In the genomic region with DNA sequence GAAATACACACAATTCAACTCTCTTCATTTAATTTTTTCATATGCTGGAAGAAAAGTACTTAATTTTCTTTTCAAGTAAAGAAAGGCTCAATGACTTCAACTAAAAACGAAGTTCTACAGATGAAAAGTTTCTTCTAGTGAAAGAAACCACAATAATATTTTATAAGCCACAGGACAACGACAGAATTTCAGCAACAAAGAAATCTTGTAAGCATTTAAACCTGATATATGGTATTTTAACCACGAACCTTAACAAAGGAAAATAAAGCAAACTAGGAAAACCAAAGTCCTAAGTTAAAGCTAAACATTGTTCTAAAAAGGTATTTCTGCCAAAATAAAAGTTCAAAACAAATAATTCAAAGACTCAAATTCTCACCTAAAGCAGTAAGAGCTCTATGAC, we compare ENCODE assay signal across 10 cellular contexts.
"Had no signal": no experiment of that assay in that cellular context is flagged by ENCODE, and none has a peak within 500 bp of the region (broad histone marks: within the 10 kb centered on the region; RNA-seq: fewer than 3 reads in every experiment).

No MANE protein-coding gene starts in this region.

- H3K27ac ChIP-seq: ovary had no signal

- H3K36me3 ChIP-seq: ovary, spleen had no signal

- H3K4me3 Mint-ChIP-seq: activated CD8-positive, alpha-beta T cell treated with anti-CD3 and anti-CD28 coated beads, Interleukin-2, amount 10 ng/mL, durations not matched to agents 7 days and 5 days; activated naive CD8-positive, alpha-beta T cell treated with anti-CD3 and anti-CD28 coated beads, Interleukin-2, amount 10 ng/mL, durations not matched to agents 7 days and 5 days; activated T-helper 1 cell treated with anti-CD3 and anti-CD28 coated beads, Interleukin-12 subunit alpha, Interleukin-12 subunit beta, Interleukin-2, Interleukin-4 antibody, amounts not matched to agents 30 ng/mL and 10 ng/mL and 1 ng/mL, durations not matched to agents 14 hours and 24 hours and 36 hours; stimulated activated naive CD8-positive, alpha-beta T cell treated with anti-CD3 and anti-CD28 coated beads, Interleukin-15, amount 100 ng/mL, for 72 hours; WTC11 had no signal

- DNase-seq: activated CD4-positive, alpha-beta T cell treated with anti-CD3 and anti-CD28 coated beads for 48 hours; activated CD8-positive, alpha-beta memory T cell treated with anti-CD3 and anti-CD28 coated beads, Interleukin-2, amount 50 U/mL, for 4 hours; activated CD8-positive, alpha-beta T cell treated with anti-CD3 and anti-CD28 coated beads, Interleukin-2, amount 10 ng/mL, durations not matched to agents 7 days and 5 days; activated naive CD8-positive, alpha-beta T cell treated with anti-CD3 and anti-CD28 coated beads, Interleukin-2, amount 10 ng/mL, durations not matched to agents 7 days and 5 days; kidney glomerular epithelial cell; ovary; spleen; stimulated activated naive CD8-positive, alpha-beta T cell treated with anti-CD3 and anti-CD28 coated beads, Interleukin-15, amount 100 ng/mL, for 72 hours had no signal

- H3K9me3 Mint-ChIP-seq: activated naive CD8-positive, alpha-beta T cell treated with anti-CD3 and anti-CD28 coated beads, Interleukin-2, amount 10 ng/mL, durations not matched to agents 7 days and 5 days; activated T-helper 1 cell treated with anti-CD3 and anti-CD28 coated beads, Interleukin-12 subunit alpha, Interleukin-12 subunit beta, Interleukin-2, Interleukin-4 antibody, amounts not matched to agents 30 ng/mL and 10 ng/mL and 1 ng/mL, durations not matched to agents 14 hours and 24 hours and 36 hours; stimulated activated naive CD8-positive, alpha-beta T cell treated with anti-CD3 and anti-CD28 coated beads, Interleukin-15, amount 100 ng/mL, for 72 hours; WTC11 had no signal

- H3K4me1 Mint-ChIP-seq: activated naive CD8-positive, alpha-beta T cell treated with anti-CD3 and anti-CD28 coated beads, Interleukin-2, amount 10 ng/mL, durations not matched to agents 7 days and 5 days; stimulated activated naive CD8-positive, alpha-beta T cell treated with anti-CD3 and anti-CD28 coated beads, Interleukin-15, amount 100 ng/mL, for 72 hours had no signal

- H3K27ac Mint-ChIP-seq: activated CD8-positive, alpha-beta T cell treated with anti-CD3 and anti-CD28 coated beads, Interleukin-2, amount 10 ng/mL, durations not matched to agents 7 days and 5 days; activated naive CD8-positive, alpha-beta T cell treated with anti-CD3 and anti-CD28 coated beads, Interleukin-2, amount 10 ng/mL, durations not matched to agents 7 days and 5 days; activated T-helper 1 cell treated with anti-CD3 and anti-CD28 coated beads, Interleukin-12 subunit alpha, Interleukin-12 subunit beta, Interleukin-2, Interleukin-4 antibody, amounts not matched to agents 30 ng/mL and 10 ng/mL and 1 ng/mL, durations not matched to agents 14 hours and 24 hours and 36 hours; stimulated activated naive CD8-positive, alpha-beta T cell treated with anti-CD3 and anti-CD28 coated beads, Interleukin-15, amount 100 ng/mL, for 72 hours; WTC11 had no signal

- H3K4me3 ChIP-seq: ovary, spleen had no signal

- H3K27me3 ChIP-seq: ovary, spleen had no signal

- H3K27me3 Mint-ChIP-seq: stimulated activated naive CD8-positive, alpha-beta T cell treated with anti-CD3 and anti-CD28 coated beads, Interleukin-15, amount 100 ng/mL, for 72 hours had no signal

- H3K36me3 Mint-ChIP-seq: activated naive CD8-positive, alpha-beta T cell treated with anti-CD3 and anti-CD28 coated beads, Interleukin-2, amount 10 ng/mL, durations not matched to agents 7 days and 5 days; WTC11 had no signal
